Comparison of ENCODE assay signal across 16 cellular contexts in genomic region chr5:64900618-64901017, GRCh38.
DNase-seq lines count a peak whose midpoint lies in the region; ATAC-seq, FAIRE-seq and TF ChIP-seq lines count a peak whose summit lies in the region.
"Had no signal": no experiment of that assay in that cellular context is flagged by ENCODE, and none has a peak within 500 bp of the region (broad histone marks: within the 10 kb centered on the region; RNA-seq: fewer than 3 reads in every experiment).

No MANE protein-coding gene starts in this region.

- H3K79me1 ChIP-seq in mesendoderm (ENCODE audit: low read length): no peaks in the 10 kb centered on the region

- no peak overlapping the region for H3K27ac Mint-ChIP-seq in progenitor cell of endocrine pancreas
- H3K27ac Mint-ChIP-seq: CD8-positive, alpha-beta T cell had no signal

- TF ChIP-seq CTCF in bronchial epithelial cell (IDR thresholded peaks at IDR 0.05; ENCODE audit: insufficient read depth, low read length, severe bottlenecking): no peak
- TF ChIP-seq CTCF in lower lobe of right lung (IDR thresholded peaks at IDR 0.05): no peak
- TF ChIP-seq CTCF in progenitor cell of endocrine pancreas (IDR thresholded peaks at IDR 0.05; ENCODE audit: unreplicated experiment): no peak

- H3K27me3 Mint-ChIP-seq in progenitor cell of endocrine pancreas: no peaks in the 10 kb centered on the region

- no peaks in the 10 kb centered on the region for H3K4me1 Mint-ChIP-seq in progenitor cell of endocrine pancreas (ENCODE audit: low read depth)

- no peak overlapping the region for H3K4ac ChIP-seq in mesendoderm (ENCODE audit: low read depth, low read length)

- H3K4me2 ChIP-seq in mesendoderm (ENCODE audit: low read length): no peak overlapping the region

- H3K36me3 ChIP-seq in bronchial epithelial cell (ENCODE audit: control insufficient read depth, insufficient read depth, low read length): no peaks in the 10 kb centered on the region
- no peaks in the 10 kb centered on the region for H3K36me3 ChIP-seq in mesendoderm (ENCODE audit: control insufficient read depth, insufficient read depth, low read length)
- no peaks in the 10 kb centered on the region for H3K36me3 ChIP-seq in lower lobe of right lung
- H3K36me3 ChIP-seq: BE2C had no signal

- no peaks in the 10 kb centered on the region for H3K9me3 ChIP-seq in lower lobe of right lung
- H3K9me3 ChIP-seq: BE2C had no signal

- H3K56ac ChIP-seq in mesendoderm (ENCODE audit: low read length): no peak overlapping the region

- DNase-seq in HT-29 (ENCODE audit: low spot score) (peak; percentile 53), NCI-H69 (lab: John Stamatoyannopoulos, UW) (peak; percentile 25), bronchial epithelial cell (ENCODE audit: low read depth) (peak; percentile 55), mesendoderm (peak; percentile 7), lower lobe of right lung (no peak), progenitor cell of endocrine pancreas (ENCODE audit: low spot score, unreplicated experiment) (no peak)
- no peak for DNase-seq in stimulated activated CD4-positive, alpha-beta T cell treated with anti-CD3 and anti-CD28 coated beads, Interleukin-4, amount 100 ng/mL, for 4 hours
- DNase-seq: BE2C; CD8-positive, alpha-beta T cell; H7; Kasumi-1; NCI-H1417; NCI-H2081 treated with DMSO at 0.1 percent for 48 hours; NCI-H226; NCI-H526 treated with DMSO at 0.1 percent for 48 hours; Right ventricle myocardium superior had no signal

- peaks cover 20% of the 10 kb centered on the region for H3K36me3 Mint-ChIP-seq in progenitor cell of endocrine pancreas (ENCODE audit: insufficient read depth)

- no peaks in the 10 kb centered on the region for H3K4me1 ChIP-seq in mesendoderm (ENCODE audit: control insufficient read depth, low read depth, low read length)
- H3K4me1 ChIP-seq in lower lobe of right lung: no peaks in the 10 kb centered on the region
- H3K4me1 ChIP-seq: BE2C had no signal

- no peak overlapping the region for H3K18ac ChIP-seq in mesendoderm (ENCODE audit: low read length)

- no peaks in the 10 kb centered on the region for H3K79me2 ChIP-seq in mesendoderm (ENCODE audit: control insufficient read depth, insufficient read depth, low read length)

- no peak overlapping the region for H4K5ac ChIP-seq in mesendoderm (ENCODE audit: low read length)

- H2BK5ac ChIP-seq in mesendoderm (ENCODE audit: low read length): no peak overlapping the region

- H4K8ac ChIP-seq in mesendoderm (ENCODE audit: low read depth, low read length): no peak overlapping the region

- intact Hi-C loops in lower lobe of right lung (cut with DNase I): no loop called here

- no peak overlapping the region for H2AK5ac ChIP-seq in mesendoderm (ENCODE audit: low read length)

- H2BK15ac ChIP-seq in mesendoderm (replicated peaks; ENCODE audit: low read depth): no peak overlapping the region

- no peak overlapping the region for H3K9ac ChIP-seq in mesendoderm (ENCODE audit: low read length)

- H2BK120ac ChIP-seq in mesendoderm (ENCODE audit: low read depth, low read length): no peak overlapping the region

- H3K27me3 ChIP-seq in bronchial epithelial cell (ENCODE audit: control insufficient read depth, insufficient read depth, low read length) (no peaks in the 10 kb centered on the region), mesendoderm (ENCODE audit: insufficient read depth, low read length, poor library complexity) (no peaks in the 10 kb centered on the region), lower lobe of right lung (ENCODE audit: low read depth) (no peaks in the 10 kb centered on the region)
- H3K27me3 ChIP-seq: BE2C had no signal

- no peak overlapping the region for H3K4me3 Mint-ChIP-seq in progenitor cell of endocrine pancreas (ENCODE audit: low read depth)
- H3K4me3 Mint-ChIP-seq: CD8-positive, alpha-beta T cell had no signal

- no peak for FAIRE-seq in bronchial epithelial cell (lab: Jason Lieb, UNC)

- WGBS in mesendoderm (ENCODE audit: extremely low coverage, insufficient coverage, low lambda C conversion rate): no CpG with 5 or more reads among the region's 2 CpGs

- no peak for ATAC-seq in lower lobe of right lung
- ATAC-seq: CD8-positive, alpha-beta T cell had no signal

- H3K27ac ChIP-seq in mesendoderm (ENCODE audit: low read depth, low read length) (no peak overlapping the region), lower lobe of right lung (no peak overlapping the region)

- no peak overlapping the region for H3K4me3 ChIP-seq in bronchial epithelial cell (ENCODE audit: low read depth, low read length)
- no peak overlapping the region for H3K4me3 ChIP-seq in mesendoderm (ENCODE audit: low read length)
- no peak overlapping the region for H3K4me3 ChIP-seq in lower lobe of right lung

- H3K9me3 Mint-ChIP-seq in progenitor cell of endocrine pancreas (ENCODE audit: low read depth): peaks cover 8% of the 10 kb centered on the region

- no peak overlapping the region for H3K23ac ChIP-seq in mesendoderm (ENCODE audit: low read length)

Comparison
In these comparisons a context has a peak if more than half of its experiments do, and no peak if none do; other contexts are left out.
1. DNase-seq: peak in HT-29 (single experiment), NCI-H69 (single experiment), bronchial epithelial cell (single experiment) and mesendoderm (single experiment); none in lower lobe of right lung (single experiment), progenitor cell of endocrine pancreas (single experiment) and stimulated activated CD4-positive, alpha-beta T cell treated with anti-CD3 and anti-CD28 coated beads, Interleukin-4, amount 100 ng/mL, for 4 hours (0 of 2).